Comparison of ENCODE assay signal across 32 cellular contexts in genomic region chr3:39196034-39196433, GRCh38. TPM values are rescaled to one million over a fixed set of nuclear protein-coding genes. Genes with fewer than 3 reads are reported as not detected.
"Had no signal": no experiment of that assay in that cellular context is flagged by ENCODE, and none has a peak within 500 bp of the region (broad histone marks: within the 10 kb centered on the region; RNA-seq: fewer than 3 reads in every experiment).

No MANE protein-coding gene starts in this region.

- H3K9me3 Mint-ChIP-seq: activated T-cell treated with anti-CD3 and anti-CD28 coated beads, Interleukin-2, amount 50 U/mL, for 72 hours; effector memory CD8-positive, alpha-beta T cell; nephron; T-cell; T-helper 2 cell treated with Interferon-gamma antibody and Interleukin-4, amounts not matched to agents 5 μg/mL and 100 μg/mL, for 36 hours had no signal

- H3K27ac ChIP-seq: adrenal gland, ascending aorta, brain microvascular endothelial cell, lower lobe of right lung, neutrophil, suprapubic skin, tibial artery, upper lobe of right lung had no signal

- H3K9me3 ChIP-seq: adrenal gland, ascending aorta, lower lobe of right lung, mucosa of descending colon, neutrophil, suprapubic skin, tibial artery, upper lobe of right lung had no signal

- H3K4me1 Mint-ChIP-seq: T-cell had no signal

- H3K4me3 Mint-ChIP-seq: activated CD4-positive, alpha-beta T cell treated with anti-CD3 and anti-CD28 coated beads for 36 hours; activated CD8-positive, alpha-beta T cell treated with anti-CD3 and anti-CD28 coated beads, Interleukin-2, amount 10 ng/mL, durations not matched to agents 7 days and 5 days; activated T-cell treated with anti-CD3 and anti-CD28 coated beads, Interleukin-2, amount 50 U/mL, for 72 hours; effector memory CD8-positive, alpha-beta T cell; T-cell; T-helper 2 cell treated with Interferon-gamma antibody and Interleukin-4, amounts not matched to agents 5 μg/mL and 100 μg/mL, for 36 hours had no signal

- H3K27me3 Mint-ChIP-seq: activated CD4-positive, alpha-beta T cell treated with anti-CD3 and anti-CD28 coated beads for 36 hours had no signal

- H3K27me3 ChIP-seq: adrenal gland, ascending aorta, brain microvascular endothelial cell, suprapubic skin, upper lobe of right lung had no signal

- H3K27ac Mint-ChIP-seq: activated CD4-positive, alpha-beta T cell treated with anti-CD3 and anti-CD28 coated beads for 36 hours; activated CD8-positive, alpha-beta T cell treated with anti-CD3 and anti-CD28 coated beads, Interleukin-2, amount 10 ng/mL, durations not matched to agents 7 days and 5 days; activated T-cell treated with anti-CD3 and anti-CD28 coated beads, Interleukin-2, amount 50 U/mL, for 72 hours; effector memory CD8-positive, alpha-beta T cell; nephron; T-helper 2 cell treated with Interferon-gamma antibody and Interleukin-4, amounts not matched to agents 5 μg/mL and 100 μg/mL, for 36 hours had no signal

- H3K36me3 ChIP-seq: adrenal gland, ascending aorta, brain microvascular endothelial cell, lower lobe of right lung, neutrophil, suprapubic skin, tibial artery, upper lobe of right lung had no signal

- DNase-seq: activated CD4-positive, alpha-beta T cell treated with anti-CD3 and anti-CD28 coated beads for 36 hours; activated CD4-positive, CD25-positive, alpha-beta regulatory T cell; activated CD8-positive, alpha-beta T cell treated with anti-CD3 and anti-CD28 coated beads, Interleukin-2, amount 10 ng/mL, durations not matched to agents 7 days and 5 days; activated naive CD4-positive, alpha-beta T cell treated with anti-CD3 and anti-CD28 coated beads, Interleukin-2, amount 50 U/mL, for 16 hours; activated T-cell treated with anti-CD3 and anti-CD28 coated beads for 4 hours; activated T-cell treated with anti-CD3 and anti-CD28 coated beads, Interleukin-2, amount 50 U/mL, for 72 hours; adrenal gland; brain microvascular endothelial cell; cortex of kidney; effector memory CD8-positive, alpha-beta T cell; head of caudate nucleus; lower lobe of right lung; mesendoderm; mucosa of descending colon; retina; stimulated activated CD4-positive, alpha-beta T cell treated with anti-CD3 and anti-CD28 coated beads, Interleukin-15, amount 100 ng/mL, for 24 hours; stimulated activated CD4-positive, alpha-beta T cell treated with anti-CD3 and anti-CD28 coated beads, Interleukin-2, amount 100 ng/mL, for 24 hours; stimulated activated naive CD4-positive, alpha-beta T cell; T-cell; tibial artery; upper lobe of right lung had no signal

- H3K36me3 Mint-ChIP-seq: T-cell had no signal

- H3K4me3 ChIP-seq: adrenal gland, ascending aorta, lower lobe of right lung, mucosa of descending colon, suprapubic skin, tibial artery, upper lobe of right lung had no signal

- H3K4me1 ChIP-seq: adrenal gland, ascending aorta, lower lobe of right lung, tibial artery, upper lobe of right lung had no signal

- ATAC-seq: activated CD4-positive, alpha-beta T cell treated with anti-CD3 and anti-CD28 coated beads for 36 hours; activated CD8-positive, alpha-beta T cell treated with anti-CD3 and anti-CD28 coated beads, Interleukin-2, amount 10 ng/mL, durations not matched to agents 7 days and 5 days; activated T-cell treated with anti-CD3 and anti-CD28 coated beads, Interleukin-2, amount 50 U/mL, for 72 hours; effector memory CD8-positive, alpha-beta T cell; lower lobe of right lung; mucosa of descending colon; T-cell; upper lobe of right lung had no signal

RNA-seq across cellular contexts. Expression of gene XIRP1, which starts 3.6 kb away (rescaled TPM):
- total RNA-seq: activated CD8-positive, alpha-beta T cell treated with anti-CD3 and anti-CD28 coated beads, Interleukin-2, amount 10 ng/mL, durations not matched to agents 7 days and 5 days; ascending aorta; endothelial cell of umbilical vein; fibroblast of lung; fibroblast of villous mesenchyme; left lobe of liver; lower lobe of right lung; osteocyte; progenitor cell of endocrine pancreas; suprapubic skin; T-cell; upper lobe of right lung had no signal
- polyA plus RNA-seq: endothelial cell of umbilical vein had no signal
